In genomic region chr1:8763888-8764287, GRCh38 we compare ENCODE assay signal across 1 cellular context.
TF ChIP-seq lines count a peak whose summit lies in the region.

No MANE protein-coding gene starts in this region.

TF ChIP-seq in K562, 482 proteins besides CTCF, POLR2A, EP300 and RAD21 (continued from another document and continues in another):
- peak in 1 of 2 experiments; percentile 45; a peak in 2 of 4 replicates for TF ChIP-seq MNT (conservative IDR thresholded peaks at IDR 0.05)
- TF ChIP-seq HDAC1 (IDR thresholded peaks at IDR 0.05), result peak in 1 of 2 experiments; percentile 52; a peak in 2 of 4 replicates
- TF ChIP-seq STAT5A (IDR thresholded peaks at IDR 0.05; ENCODE audit: borderline replicate concordance, low read length), result peak; percentile 34; the same call in 1 of the 2 replicates
- TF ChIP-seq DPF2 (IDR thresholded peaks at IDR 0.05), result peak; percentile 49; the same call in 1 of the 2 replicates
- TF ChIP-seq ZNF41 (CRISPR knock-in tag; conservative IDR thresholded peaks at IDR 0.05), result 0 out of 2 replicates have a peak, but pooled peaks have one; percentile 30
- 0 out of 2 replicates have a peak, but pooled peaks have one; percentile 42 for TF ChIP-seq MAX (CRISPR knock-in tag; IDR thresholded peaks at IDR 0.05)
- no peak for TF ChIP-seq PATZ1 (CRISPR knock-in tag; IDR thresholded peaks at IDR 0.05; ENCODE audit: borderline replicate concordance)
- no peak for TF ChIP-seq MIER1 (IDR thresholded peaks at IDR 0.05; ENCODE audit: low read depth)
- 0 out of 2 replicates have a peak, but pooled peaks have one; percentile 34 for TF ChIP-seq SPI1 (IDR thresholded peaks at IDR 0.05; ENCODE audit: borderline replicate concordance, low read depth, low read length)
- TF ChIP-seq FUS (optimal IDR thresholded peaks at IDR 0.05; ENCODE audit: low read depth, low read length), result no peak
- no peak for TF ChIP-seq DNMT1 (IDR thresholded peaks at IDR 0.05)
- TF ChIP-seq NR2C1 (IDR thresholded peaks at IDR 0.05), result no peak
- peak; percentile 12; the same call in 1 of the 2 replicates for TF ChIP-seq NR2C1 (tag; IDR thresholded peaks at IDR 0.05)
- TF ChIP-seq NKRF (IDR thresholded peaks at IDR 0.05; ENCODE audit: borderline replicate concordance), result peak; percentile 47; the same call in 1 of the 2 replicates
- no peak for TF ChIP-seq ATF1 (CRISPR knock-in tag; IDR thresholded peaks at IDR 0.05)
- no peak for TF ChIP-seq ATF1 (tag; IDR thresholded peaks at IDR 0.05)
- peak in 1 of 2 experiments; percentile 74; a peak in 1 of 4 replicates for TF ChIP-seq FOXA3 (CRISPR knock-in tag; conservative IDR thresholded peaks at IDR 0.05 in 1 of 2, IDR thresholded peaks at IDR 0.05 in 1 of 2)
- TF ChIP-seq CTBP1 (IDR thresholded peaks at IDR 0.05; ENCODE audit: borderline replicate concordance), result peak; percentile 69; the same call in 1 of the 2 replicates
- TF ChIP-seq TOE1 (IDR thresholded peaks at IDR 0.05; ENCODE audit: borderline replicate concordance), result no peak
- TF ChIP-seq TOE1 (CRISPR knock-in tag; IDR thresholded peaks at IDR 0.05; ENCODE audit: borderline replicate concordance, low read depth), result no peak
- TF ChIP-seq STAT6 (CRISPR knock-in tag; IDR thresholded peaks at IDR 0.05), result no peak
- TF ChIP-seq JUND (IDR thresholded peaks at IDR 0.05; ENCODE audit: borderline replicate concordance, low read depth, low read length), result no peak
- TF ChIP-seq JUND (tag; IDR thresholded peaks at IDR 0.05; ENCODE audit: borderline replicate concordance, low read depth, low read length), result peak; percentile 36; the same call in 1 of the 3 replicates
- 0 out of 2 replicates have a peak, but pooled peaks have one; percentile 33 for TF ChIP-seq SMARCA4 (IDR thresholded peaks at IDR 0.05)
- peak; percentile 96 for TF ChIP-seq ESRRA (IDR thresholded peaks at IDR 0.05; ENCODE audit: borderline replicate concordance, low read depth)
- TF ChIP-seq ZBTB2 (IDR thresholded peaks at IDR 0.05), result no peak
- TF ChIP-seq NR4A1 (CRISPR knock-in tag; IDR thresholded peaks at IDR 0.05), result no peak
- TF ChIP-seq NR4A1 (tag; IDR thresholded peaks at IDR 0.05), result no peak
- peak in 1 of 2 experiments; percentile 50; a peak in 1 of 3 replicates for TF ChIP-seq CBX3 (IDR thresholded peaks at IDR 0.05; ENCODE audit: borderline replicate concordance in 1 of 2, low read length in 2 of 2)
- TF ChIP-seq ATF7 (IDR thresholded peaks at IDR 0.05), result 0 out of 2 replicates have a peak, but pooled peaks have one; percentile 45
- TF ChIP-seq KLF6 (CRISPR knock-in tag; IDR thresholded peaks at IDR 0.05; ENCODE audit: borderline replicate concordance), result no peak
- TF ChIP-seq POU5F1 (IDR thresholded peaks at IDR 0.05; ENCODE audit: borderline replicate concordance, low read depth, low read length, partially characterized antibody), result no peak
- TF ChIP-seq ZNF707 (CRISPR knock-in tag; conservative IDR thresholded peaks at IDR 0.05), result no peak
- TF ChIP-seq STAG1 (CRISPR knock-in tag; IDR thresholded peaks at IDR 0.05; ENCODE audit: borderline replicate concordance), result no peak
- 0 out of 2 replicates have a peak, but pooled peaks have one; percentile 22 for TF ChIP-seq ZNF175 (CRISPR knock-in tag; IDR thresholded peaks at IDR 0.05; ENCODE audit: low read depth)
- no peak for TF ChIP-seq GATAD2B (IDR thresholded peaks at IDR 0.05; ENCODE audit: borderline replicate concordance)
- TF ChIP-seq LCOR (CRISPR knock-in tag; IDR thresholded peaks at IDR 0.05), result 0 out of 2 replicates have a peak, but pooled peaks have one; percentile 45
- peak; percentile 13; the same call in 1 of the 2 replicates for TF ChIP-seq CREM (IDR thresholded peaks at IDR 0.05; ENCODE audit: low read depth)
- TF ChIP-seq HNRNPLL (IDR thresholded peaks at IDR 0.05; ENCODE audit: low read depth, low read length, poor library complexity, severe bottlenecking), result no peak
- peak in 1 of 2 experiments; percentile 52; a peak in 1 of 4 replicates for TF ChIP-seq RCOR1 (IDR thresholded peaks at IDR 0.05; ENCODE audit: borderline replicate concordance in 1 of 2, low read depth in 2 of 2, low read length in 2 of 2)
- TF ChIP-seq EHMT2 (IDR thresholded peaks at IDR 0.05), result 0 out of 2 replicates have a peak, but pooled peaks have one; percentile 37
- TF ChIP-seq PHF21A (IDR thresholded peaks at IDR 0.05; ENCODE audit: borderline replicate concordance, low read depth), result no peak
- TF ChIP-seq FOS (IDR thresholded peaks at IDR 0.05; ENCODE audit: extremely low read depth, insufficient read length), result no peak
- no peak for TF ChIP-seq LARP7 (IDR thresholded peaks at IDR 0.05)
- TF ChIP-seq XRCC4 (IDR thresholded peaks at IDR 0.05; ENCODE audit: extremely low read depth, insufficient read depth, insufficient read length), result no peak
- no peak for TF ChIP-seq GABPB2 (CRISPR knock-in tag; conservative IDR thresholded peaks at IDR 0.05)
- peak; percentile 66 for TF ChIP-seq MEIS2 (IDR thresholded peaks at IDR 0.05; ENCODE audit: partially characterized antibody)
- no peak for TF ChIP-seq NEUROD1 (IDR thresholded peaks at IDR 0.05; ENCODE audit: borderline replicate concordance, low read depth, low read length, partially characterized antibody)
- peak; percentile 56 for TF ChIP-seq MYC (IDR thresholded peaks at IDR 0.05; ENCODE audit: low read depth, low read length)
- no peak for TF ChIP-seq MYC (CRISPR knock-in tag; IDR thresholded peaks at IDR 0.05; ENCODE audit: borderline replicate concordance, low read depth)
- no peak for TF ChIP-seq GTF2E2 (tag; IDR thresholded peaks at IDR 0.05)
- TF ChIP-seq HMG20A (CRISPR knock-in tag; conservative IDR thresholded peaks at IDR 0.05), result no peak
- TF ChIP-seq NCOA1 (IDR thresholded peaks at IDR 0.05; ENCODE audit: low read depth), result no peak
- no peak for TF ChIP-seq SMAD1 (IDR thresholded peaks at IDR 0.05; ENCODE audit: low read depth, low read length, partially characterized antibody)
- TF ChIP-seq SMAD4 (CRISPR knock-in tag; conservative IDR thresholded peaks at IDR 0.05), result no peak
- TF ChIP-seq RNF219 (CRISPR knock-in tag; IDR thresholded peaks at IDR 0.05), result no peak
- no peak for TF ChIP-seq CEBPG (CRISPR knock-in tag; IDR thresholded peaks at IDR 0.05)
- no peak for TF ChIP-seq CEBPG (tag; conservative IDR thresholded peaks at IDR 0.05 in 1 of 2, IDR thresholded peaks at IDR 0.05 in 1 of 2)
- no peak for TF ChIP-seq COPS2 (conservative IDR thresholded peaks at IDR 0.05)
- no peak for TF ChIP-seq NR1H2 (CRISPR knock-in tag; IDR thresholded peaks at IDR 0.05)
- peak in 1 of 2 experiments; percentile 60; a peak in 1 of 4 replicates for TF ChIP-seq FOXK2 (conservative IDR thresholded peaks at IDR 0.05 in 1 of 2, IDR thresholded peaks at IDR 0.05 in 1 of 2; ENCODE audit: low read depth in 2 of 2)
- TF ChIP-seq NUFIP1 (IDR thresholded peaks at IDR 0.05; ENCODE audit: partially characterized antibody), result no peak
- TF ChIP-seq YY1 (IDR thresholded peaks at IDR 0.05; ENCODE audit: borderline replicate concordance in 1 of 3, control insufficient read depth in 1 of 3, extremely low read depth in 1 of 3, insufficient read depth in 3 of 3, insufficient read length in 1 of 3, insufficient replicate concordance in 2 of 3, low read depth in 1 of 3, low read length in 2 of 3), result peak in 2 of 3 experiments; percentile 11 to 59
- TF ChIP-seq DACH1 (IDR thresholded peaks at IDR 0.05; ENCODE audit: partially characterized antibody), result peak; percentile 10
- TF ChIP-seq ARID1B (IDR thresholded peaks at IDR 0.05), result peak; percentile 39; the same call in 1 of the 2 replicates
- no peak for TF ChIP-seq NFIC (IDR thresholded peaks at IDR 0.05)
